Comparison of ENCODE assay signal across 1 cellular context in the genomic region with DNA sequence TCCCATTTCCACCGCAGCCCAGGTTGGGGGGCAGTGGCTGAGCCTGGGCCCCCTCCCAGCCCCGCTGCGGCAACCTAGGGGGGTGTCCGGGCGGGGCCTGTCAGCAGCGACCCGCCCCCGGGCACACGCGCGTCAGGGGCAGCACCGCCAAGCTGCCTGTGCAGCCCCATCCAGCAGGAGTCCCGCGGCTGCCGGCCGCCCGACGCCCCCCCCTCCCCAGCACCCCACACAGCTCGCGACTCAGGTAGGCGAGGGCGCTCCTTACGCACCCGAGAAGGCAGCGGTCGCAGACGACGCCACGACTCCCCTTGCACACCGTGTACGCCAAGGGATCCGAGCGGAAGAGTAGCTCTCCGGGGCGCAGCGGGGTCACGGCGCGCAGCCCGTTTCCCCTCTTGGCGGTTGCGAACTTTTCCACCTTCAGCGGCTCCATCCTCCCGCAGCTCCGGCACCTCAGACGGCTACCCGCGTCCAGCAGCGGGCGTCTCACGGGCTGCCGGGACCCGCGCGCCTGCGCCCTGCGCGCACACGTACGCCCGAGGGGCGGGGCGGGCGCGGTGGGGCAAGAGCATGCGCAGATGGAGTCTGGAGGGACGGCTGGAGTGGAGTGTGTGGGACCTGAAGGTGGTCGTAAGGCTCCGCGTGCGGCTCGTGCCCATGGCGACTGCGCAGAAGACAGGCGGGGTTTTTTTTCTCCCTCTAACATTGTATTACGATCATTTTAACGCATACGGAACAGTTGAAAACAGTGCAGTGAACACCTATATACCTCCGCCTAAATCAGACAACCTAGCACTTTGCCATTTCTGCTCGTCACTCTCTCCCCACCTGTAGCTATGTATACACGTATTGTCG.
TF ChIP-seq lines count a peak whose summit lies in the region.

Gene SMYD3, minus strand, starts transcription at position 495 of the 855 bp plus-strand sequence.

TF ChIP-seq in K562, 482 proteins besides CTCF, POLR2A, EP300 and RAD21 (continued from another document and continues in another):
- TF ChIP-seq ZNF586 (CRISPR knock-in tag; conservative IDR thresholded peaks at IDR 0.05): no peak
- TF ChIP-seq MCM7 (IDR thresholded peaks at IDR 0.05): no peak
- no peak for TF ChIP-seq ZNF197 (CRISPR knock-in tag; IDR thresholded peaks at IDR 0.05; ENCODE audit: low read depth)
- TF ChIP-seq VEZF1 (CRISPR knock-in tag; IDR thresholded peaks at IDR 0.05): peak; percentile 90
- no peak for TF ChIP-seq FOSL1 (tag; conservative IDR thresholded peaks at IDR 0.05)
- TF ChIP-seq, protein P1, sequence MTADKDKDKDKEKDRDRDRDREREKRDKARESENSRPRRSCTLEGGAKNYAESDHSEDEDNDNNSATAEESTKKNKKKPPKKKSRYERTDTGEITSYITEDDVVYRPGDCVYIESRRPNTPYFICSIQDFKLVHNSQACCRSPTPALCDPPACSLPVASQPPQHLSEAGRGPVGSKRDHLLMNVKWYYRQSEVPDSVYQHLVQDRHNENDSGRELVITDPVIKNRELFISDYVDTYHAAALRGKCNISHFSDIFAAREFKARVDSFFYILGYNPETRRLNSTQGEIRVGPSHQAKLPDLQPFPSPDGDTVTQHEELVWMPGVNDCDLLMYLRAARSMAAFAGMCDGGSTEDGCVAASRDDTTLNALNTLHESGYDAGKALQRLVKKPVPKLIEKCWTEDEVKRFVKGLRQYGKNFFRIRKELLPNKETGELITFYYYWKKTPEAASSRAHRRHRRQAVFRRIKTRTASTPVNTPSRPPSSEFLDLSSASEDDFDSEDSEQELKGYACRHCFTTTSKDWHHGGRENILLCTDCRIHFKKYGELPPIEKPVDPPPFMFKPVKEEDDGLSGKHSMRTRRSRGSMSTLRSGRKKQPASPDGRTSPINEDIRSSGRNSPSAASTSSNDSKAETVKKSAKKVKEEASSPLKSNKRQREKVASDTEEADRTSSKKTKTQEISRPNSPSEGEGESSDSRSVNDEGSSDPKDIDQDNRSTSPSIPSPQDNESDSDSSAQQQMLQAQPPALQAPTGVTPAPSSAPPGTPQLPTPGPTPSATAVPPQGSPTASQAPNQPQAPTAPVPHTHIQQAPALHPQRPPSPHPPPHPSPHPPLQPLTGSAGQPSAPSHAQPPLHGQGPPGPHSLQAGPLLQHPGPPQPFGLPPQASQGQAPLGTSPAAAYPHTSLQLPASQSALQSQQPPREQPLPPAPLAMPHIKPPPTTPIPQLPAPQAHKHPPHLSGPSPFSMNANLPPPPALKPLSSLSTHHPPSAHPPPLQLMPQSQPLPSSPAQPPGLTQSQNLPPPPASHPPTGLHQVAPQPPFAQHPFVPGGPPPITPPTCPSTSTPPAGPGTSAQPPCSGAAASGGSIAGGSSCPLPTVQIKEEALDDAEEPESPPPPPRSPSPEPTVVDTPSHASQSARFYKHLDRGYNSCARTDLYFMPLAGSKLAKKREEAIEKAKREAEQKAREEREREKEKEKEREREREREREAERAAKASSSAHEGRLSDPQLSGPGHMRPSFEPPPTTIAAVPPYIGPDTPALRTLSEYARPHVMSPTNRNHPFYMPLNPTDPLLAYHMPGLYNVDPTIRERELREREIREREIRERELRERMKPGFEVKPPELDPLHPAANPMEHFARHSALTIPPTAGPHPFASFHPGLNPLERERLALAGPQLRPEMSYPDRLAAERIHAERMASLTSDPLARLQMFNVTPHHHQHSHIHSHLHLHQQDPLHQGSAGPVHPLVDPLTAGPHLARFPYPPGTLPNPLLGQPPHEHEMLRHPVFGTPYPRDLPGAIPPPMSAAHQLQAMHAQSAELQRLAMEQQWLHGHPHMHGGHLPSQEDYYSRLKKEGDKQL (CRISPR knock-in tag; IDR thresholded peaks at IDR 0.05; ENCODE audit: borderline replicate concordance): no peak
- TF ChIP-seq RBM39 (optimal IDR thresholded peaks at IDR 0.05; ENCODE audit: low read depth, low read length): no peak
- TF ChIP-seq, protein P2, sequence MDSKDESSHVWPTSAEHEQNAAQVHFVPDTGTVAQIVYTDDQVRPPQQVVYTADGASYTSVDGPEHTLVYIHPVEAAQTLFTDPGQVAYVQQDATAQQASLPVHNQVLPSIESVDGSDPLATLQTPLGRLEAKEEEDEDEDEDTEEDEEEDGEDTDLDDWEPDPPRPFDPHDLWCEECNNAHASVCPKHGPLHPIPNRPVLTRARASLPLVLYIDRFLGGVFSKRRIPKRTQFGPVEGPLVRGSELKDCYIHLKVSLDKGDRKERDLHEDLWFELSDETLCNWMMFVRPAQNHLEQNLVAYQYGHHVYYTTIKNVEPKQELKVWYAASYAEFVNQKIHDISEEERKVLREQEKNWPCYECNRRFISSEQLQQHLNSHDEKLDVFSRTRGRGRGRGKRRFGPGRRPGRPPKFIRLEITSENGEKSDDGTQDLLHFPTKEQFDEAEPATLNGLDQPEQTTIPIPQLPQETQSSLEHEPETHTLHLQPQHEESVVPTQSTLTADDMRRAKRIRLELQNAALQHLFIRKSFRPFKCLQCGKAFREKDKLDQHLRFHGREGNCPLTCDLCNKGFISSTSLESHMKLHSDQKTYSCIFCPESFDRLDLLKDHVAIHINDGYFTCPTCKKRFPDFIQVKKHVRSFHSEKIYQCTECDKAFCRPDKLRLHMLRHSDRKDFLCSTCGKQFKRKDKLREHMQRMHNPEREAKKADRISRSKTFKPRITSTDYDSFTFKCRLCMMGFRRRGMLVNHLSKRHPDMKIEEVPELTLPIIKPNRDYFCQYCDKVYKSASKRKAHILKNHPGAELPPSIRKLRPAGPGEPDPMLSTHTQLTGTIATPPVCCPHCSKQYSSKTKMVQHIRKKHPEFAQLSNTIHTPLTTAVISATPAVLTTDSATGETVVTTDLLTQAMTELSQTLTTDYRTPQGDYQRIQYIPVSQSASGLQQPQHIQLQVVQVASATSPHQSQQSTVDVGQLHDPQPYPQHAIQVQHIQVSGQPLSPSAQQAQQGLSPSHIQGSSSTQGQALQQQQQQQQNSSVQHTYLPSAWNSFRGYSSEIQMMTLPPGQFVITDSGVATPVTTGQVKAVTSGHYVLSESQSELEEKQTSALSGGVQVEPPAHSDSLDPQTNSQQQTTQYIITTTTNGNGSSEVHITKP (IDR thresholded peaks at IDR 0.05; ENCODE audit: partially characterized antibody): no peak
- no peak for TF ChIP-seq PHB2 (IDR thresholded peaks at IDR 0.05; ENCODE audit: low read depth)
- TF ChIP-seq MAFK (IDR thresholded peaks at IDR 0.05; ENCODE audit: low read length): no peak
- TF ChIP-seq HNRNPUL1 (IDR thresholded peaks at IDR 0.05; ENCODE audit: low read length): no peak
- TF ChIP-seq BMI1 (IDR thresholded peaks at IDR 0.05; ENCODE audit: low read length): no peak
- no peak for TF ChIP-seq SMARCE1 (IDR thresholded peaks at IDR 0.05)
- TF ChIP-seq HES1 (IDR thresholded peaks at IDR 0.05; ENCODE audit: low read depth): no peak
- no peak for TF ChIP-seq BRCA1 (IDR thresholded peaks at IDR 0.05)
- no peak for TF ChIP-seq BRCA1 (CRISPR knock-in tag; IDR thresholded peaks at IDR 0.05)
- no peak for TF ChIP-seq GTF2B (IDR thresholded peaks at IDR 0.05; ENCODE audit: extremely low read depth, insufficient read length)
- no peak for TF ChIP-seq ZNF124 (CRISPR knock-in tag; IDR thresholded peaks at IDR 0.05)
- no peak for TF ChIP-seq SIX5 (IDR thresholded peaks at IDR 0.05; ENCODE audit: borderline replicate concordance in 1 of 2, insufficient read depth in 1 of 2, low read depth in 1 of 2, low read length in 2 of 2)
- no peak for TF ChIP-seq ZNF707 (CRISPR knock-in tag; conservative IDR thresholded peaks at IDR 0.05)
- no peak for TF ChIP-seq DACH1 (IDR thresholded peaks at IDR 0.05; ENCODE audit: partially characterized antibody)
- no peak for TF ChIP-seq XRCC3 (IDR thresholded peaks at IDR 0.05)
- no peak for TF ChIP-seq ZNF384 (IDR thresholded peaks at IDR 0.05; ENCODE audit: low read depth, low read length)
- peak; percentile 29 for TF ChIP-seq FUS (optimal IDR thresholded peaks at IDR 0.05; ENCODE audit: low read depth, low read length)
- TF ChIP-seq ZBED1 (IDR thresholded peaks at IDR 0.05): no peak
- no peak for TF ChIP-seq KLF1 (tag; IDR thresholded peaks at IDR 0.05)
- no peak for TF ChIP-seq MTA2 (IDR thresholded peaks at IDR 0.05; ENCODE audit: low read depth)
- TF ChIP-seq DMBX1 (CRISPR knock-in tag; IDR thresholded peaks at IDR 0.05; ENCODE audit: borderline replicate concordance): no peak
- no peak for TF ChIP-seq CSDE1 (IDR thresholded peaks at IDR 0.05)
- TF ChIP-seq ZNF518B (CRISPR knock-in tag; IDR thresholded peaks at IDR 0.05): no peak
- TF ChIP-seq HDAC6 (IDR thresholded peaks at IDR 0.05; ENCODE audit: low read depth, low read length): no peak
- TF ChIP-seq ZNF133 (CRISPR knock-in tag; IDR thresholded peaks at IDR 0.05): no peak
- TF ChIP-seq ZNF507 (tag; conservative IDR thresholded peaks at IDR 0.05): no peak
- peak; percentile 60 for TF ChIP-seq FIP1L1 (IDR thresholded peaks at IDR 0.05; ENCODE audit: low read depth, low read length, poor library complexity, severe bottlenecking)
- TF ChIP-seq TRIM24 (IDR thresholded peaks at IDR 0.05): peak in 1 of 2 experiments; percentile 79; a peak in 2 of 4 replicates
- TF ChIP-seq NR4A1 (CRISPR knock-in tag; IDR thresholded peaks at IDR 0.05): peak; percentile 6; the same call in 1 of the 2 replicates
- no peak for TF ChIP-seq NR4A1 (tag; IDR thresholded peaks at IDR 0.05)
- no peak for TF ChIP-seq ZNF140 (CRISPR knock-in tag; IDR thresholded peaks at IDR 0.05)
- TF ChIP-seq RAD51 (IDR thresholded peaks at IDR 0.05; ENCODE audit: borderline replicate concordance, low read depth): no peak
- no peak for TF ChIP-seq ZC3H11A (IDR thresholded peaks at IDR 0.05; ENCODE audit: low read depth, low read length)
- TF ChIP-seq ZBTB43 (CRISPR knock-in tag; IDR thresholded peaks at IDR 0.05): no peak
- TF ChIP-seq FOXJ3 (CRISPR knock-in tag; IDR thresholded peaks at IDR 0.05): no peak
